ENCODE assay signal across 8 cellular contexts in the genomic region with DNA sequence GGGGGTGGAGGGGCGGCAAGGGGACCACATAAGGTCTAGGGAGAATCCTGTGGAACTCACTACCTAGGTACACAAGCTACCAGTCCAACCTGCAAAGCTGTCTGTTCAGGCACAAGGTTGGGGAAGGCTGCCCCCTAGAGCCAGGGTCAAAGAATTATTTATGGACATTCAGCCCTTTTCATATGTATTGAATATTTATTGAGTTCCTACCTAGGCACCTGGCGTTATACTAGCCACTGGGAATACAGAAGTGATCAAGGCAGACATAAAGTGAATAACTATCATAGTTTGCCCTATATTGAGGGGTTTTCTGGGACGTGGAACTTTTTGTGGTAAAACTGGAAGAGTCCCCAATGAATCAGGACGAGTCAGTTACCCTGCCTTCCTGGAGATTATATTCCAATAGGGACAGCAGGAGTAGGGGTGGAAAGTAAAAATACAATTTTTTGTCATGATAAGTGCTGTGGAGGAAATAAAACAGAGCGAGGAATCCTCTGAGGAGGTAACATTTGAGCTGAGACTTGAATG. TPM values are rescaled to one million over a fixed set of nuclear protein-coding genes. Genes with fewer than 3 reads are reported as not detected.
DNase-seq lines count a peak whose midpoint lies in the region; ATAC-seq lines count a peak whose summit lies in the region.

No MANE protein-coding gene starts in this region.

- peaks cover 22% of the 10 kb centered on the region for H3K4me1 ChIP-seq in thymus (ENCODE audit: control insufficient read depth, insufficient read depth, low read length)

- H3K9me3 ChIP-seq in thymus (ENCODE audit: control insufficient read depth), result no peaks in the 10 kb centered on the region

- no peak overlapping the region for H3K4me3 Mint-ChIP-seq in activated CD4-positive, alpha-beta T cell treated with anti-CD3 and anti-CD28 coated beads, Interleukin-2, amount 10 ng/mL, durations not matched to agents 24 days and 14 days
- peak overlapping the region in 1 of 10 donors; percentile 46 for H3K4me3 Mint-ChIP-seq in naive thymus-derived CD8-positive, alpha-beta T cell

- H3K27me3 Mint-ChIP-seq in activated CD4-positive, alpha-beta T cell treated with anti-CD3 and anti-CD28 coated beads, Interleukin-2, amount 10 ng/mL, durations not matched to agents 24 days and 14 days, result peaks cover 14% of the 10 kb centered on the region
- H3K27me3 Mint-ChIP-seq in naive thymus-derived CD8-positive, alpha-beta T cell, result no peaks in the 10 kb centered on the region

- WGBS in thymus, result 50% methylated on average over 5 of the region's 5 CpGs

- ATAC-seq in naive thymus-derived CD8-positive, alpha-beta T cell, result peak; percentile 68 to 81
- ATAC-seq in HG03469 (IDR thresholded peaks at IDR 0.05; ENCODE audit: unreplicated experiment), result no peak

- intact Hi-C loops in activated CD4-positive, alpha-beta T cell treated with anti-CD3 and anti-CD28 coated beads, Interleukin-2, amount 10 ng/mL, durations not matched to agents 24 days and 14 days (cut with micrococcal nuclease), result loop anchor here (1.0 kb wide), 2 partner anchors 25 to 52 kb away; no protein-coding TSS in a partner anchor

- no peaks in the 10 kb centered on the region for H3K9me3 Mint-ChIP-seq in activated CD4-positive, alpha-beta T cell treated with anti-CD3 and anti-CD28 coated beads, Interleukin-2, amount 10 ng/mL, durations not matched to agents 24 days and 14 days
- H3K9me3 Mint-ChIP-seq in naive thymus-derived CD8-positive, alpha-beta T cell, result no peaks in the 10 kb centered on the region

- DNase-seq in SKM-1 treated with dmso at 0.1 percent for 144 hours (lab: John Stamatoyannopoulos, UW; ENCODE audit: unreplicated experiment), result peak; percentile 30
- no peak for DNase-seq in SKM-1 (lab: John Stamatoyannopoulos, UW; ENCODE audit: unreplicated experiment)
- DNase-seq in NCI-H1694 (lab: John Stamatoyannopoulos, UW), result peak; percentile 40
- DNase-seq in activated CD4-positive, alpha-beta T cell treated with anti-CD3 and anti-CD28 coated beads, Interleukin-2, amount 10 ng/mL, durations not matched to agents 24 days and 14 days, result peak; percentile 90
- DNase-seq in ecto neural progenitor cell (ENCODE audit: low spot score), result peak; percentile 73
- peak; percentile 51 to 86 (median 60) for DNase-seq in naive thymus-derived CD8-positive, alpha-beta T cell

- no peaks in the 10 kb centered on the region for H3K27me3 ChIP-seq in thymus (ENCODE audit: control insufficient read depth, insufficient read depth)

- peaks cover 12% of the 10 kb centered on the region for H3K4me1 Mint-ChIP-seq in activated CD4-positive, alpha-beta T cell treated with anti-CD3 and anti-CD28 coated beads, Interleukin-2, amount 10 ng/mL, durations not matched to agents 24 days and 14 days
- peaks cover 18 to 30% (median 27%) of the 10 kb centered on the region in 4 donors for H3K4me1 Mint-ChIP-seq in naive thymus-derived CD8-positive, alpha-beta T cell

- no peaks in the 10 kb centered on the region for H3K36me3 ChIP-seq in thymus (ENCODE audit: control insufficient read depth, insufficient read depth)

- no peak overlapping the region for H3K4me3 ChIP-seq in thymus (ENCODE audit: low read length)

- POLR2A ChIA-PET in naive thymus-derived CD8-positive, alpha-beta T cell (lab: Charles Lee), result interaction anchor here (0.7 to 1.8 kb wide), 9 partner anchors 9 to 70 kb away, joined by 3 to 10 read pairs (median 5); no protein-coding TSS in a partner anchor

- H3K27ac ChIP-seq in thymus (ENCODE audit: low read depth), result peak overlapping the region; percentile 70

- H3K27ac Mint-ChIP-seq in activated CD4-positive, alpha-beta T cell treated with anti-CD3 and anti-CD28 coated beads, Interleukin-2, amount 10 ng/mL, durations not matched to agents 24 days and 14 days, result no peak overlapping the region
- peak overlapping the region in 7 of 10 donors; percentile 3 to 88 (median 44) for H3K27ac Mint-ChIP-seq in naive thymus-derived CD8-positive, alpha-beta T cell

- H3K36me3 Mint-ChIP-seq in activated CD4-positive, alpha-beta T cell treated with anti-CD3 and anti-CD28 coated beads, Interleukin-2, amount 10 ng/mL, durations not matched to agents 24 days and 14 days (ENCODE audit: low read depth), result no peaks in the 10 kb centered on the region
- no peaks in the 10 kb centered on the region for H3K36me3 Mint-ChIP-seq in naive thymus-derived CD8-positive, alpha-beta T cell

RNA-seq across cellular contexts. Expression of gene SLC48A1, which starts 5.8 kb away (rescaled TPM):
- 10.7 and 12.3 TPM in 2 replicates for total RNA-seq in activated CD4-positive, alpha-beta T cell treated with anti-CD3 and anti-CD28 coated beads, Interleukin-2, amount 10 ng/mL, durations not matched to agents 24 days and 14 days
- total RNA-seq in naive thymus-derived CD8-positive, alpha-beta T cell, result 10 to 100 TPM; 11.5 to 12.8 TPM
- polyA plus RNA-seq in naive thymus-derived CD8-positive, alpha-beta T cell, result 10 to 100 TPM in 1 of 3 donors, 1 to 10 TPM in 2; 9.4 to 11.6 (median 9.7) TPM
- polyA plus RNA-seq in thymus, result 9.3 TPM

RNA-seq across cellular contexts. Expression of gene RAPGEF3, which starts 8.6 kb away (rescaled TPM):
- 3.6 and 4.5 TPM in 2 replicates for total RNA-seq in activated CD4-positive, alpha-beta T cell treated with anti-CD3 and anti-CD28 coated beads, Interleukin-2, amount 10 ng/mL, durations not matched to agents 24 days and 14 days
- under 1 TPM; 0.63 to 0.65 TPM for total RNA-seq in naive thymus-derived CD8-positive, alpha-beta T cell
- under 1 TPM; 0.08 to 0.27 (median 0.12) TPM for polyA plus RNA-seq in naive thymus-derived CD8-positive, alpha-beta T cell
- 20.9 TPM for polyA plus RNA-seq in thymus

RNA-seq across cellular contexts. Expression of gene ENDOU, which starts 42.0 kb away (rescaled TPM):
- total RNA-seq in activated CD4-positive, alpha-beta T cell treated with anti-CD3 and anti-CD28 coated beads, Interleukin-2, amount 10 ng/mL, durations not matched to agents 24 days and 14 days, result 0.09 TPM in 1 of 2 replicates, not detected in the other
- not detected for total RNA-seq in naive thymus-derived CD8-positive, alpha-beta T cell
- not detected for polyA plus RNA-seq in naive thymus-derived CD8-positive, alpha-beta T cell
- polyA plus RNA-seq in thymus, result 1.3 TPM

RNA-seq across cellular contexts. Expression of gene HDAC7, which starts 52.4 kb away (rescaled TPM):
- 405 and 419 TPM in 2 replicates for total RNA-seq in activated CD4-positive, alpha-beta T cell treated with anti-CD3 and anti-CD28 coated beads, Interleukin-2, amount 10 ng/mL, durations not matched to agents 24 days and 14 days
- total RNA-seq in naive thymus-derived CD8-positive, alpha-beta T cell, result 100 to 1,000 TPM; 160 to 165 TPM
- polyA plus RNA-seq in naive thymus-derived CD8-positive, alpha-beta T cell, result 10 to 100 TPM; 10.2 to 30.5 (median 14.3) TPM
- polyA plus RNA-seq in thymus, result 130 TPM
